In genomic region chr6:35496036-35496850, GRCh38 we compare ENCODE assay signal across 1 cellular context.
A peak's percentile ranks its signal among the peaks of the same experiment; 100 is the strongest.
TF ChIP-seq lines count a peak whose summit lies in the region.

No MANE protein-coding gene starts in this region.

TF ChIP-seq in K562, 482 proteins besides CTCF, POLR2A, EP300 and RAD21 (continues in another document):
- TF ChIP-seq MAX (CRISPR knock-in tag; IDR thresholded peaks at IDR 0.05), result no peak
- TF ChIP-seq ZBTB7A (IDR thresholded peaks at IDR 0.05; ENCODE audit: borderline replicate concordance, control insufficient read depth, low read depth, low read length), result peak; percentile 52; the same call in 1 of the 2 replicates
- TF ChIP-seq HES1 (IDR thresholded peaks at IDR 0.05; ENCODE audit: low read depth), result no peak
- no peak for TF ChIP-seq ZNF696 (CRISPR knock-in tag; conservative IDR thresholded peaks at IDR 0.05)
- no peak for TF ChIP-seq ZNF23 (CRISPR knock-in tag; IDR thresholded peaks at IDR 0.05)
- TF ChIP-seq ZNF121 (CRISPR knock-in tag; conservative IDR thresholded peaks at IDR 0.05), result peak; percentile 99
- no peak for TF ChIP-seq NELFE (IDR thresholded peaks at IDR 0.05; ENCODE audit: insufficient read depth, insufficient read length)
- no peak for TF ChIP-seq ZNF347 (CRISPR knock-in tag; IDR thresholded peaks at IDR 0.05; ENCODE audit: low read depth)
- no peak for TF ChIP-seq ZNF146 (CRISPR knock-in tag; IDR thresholded peaks at IDR 0.05; ENCODE audit: unreplicated experiment)
- peak; percentile 17 for TF ChIP-seq KDM5B (IDR thresholded peaks at IDR 0.05; ENCODE audit: insufficient replicate concordance, low read depth, low read length)
- no peak for TF ChIP-seq MEF2A (IDR thresholded peaks at IDR 0.05; ENCODE audit: control insufficient read depth, low read depth, low read length)
- TF ChIP-seq MTA3 (IDR thresholded peaks at IDR 0.05; ENCODE audit: borderline replicate concordance), result peak; percentile 49
- TF ChIP-seq POLR2G (IDR thresholded peaks at IDR 0.05; ENCODE audit: low read depth, low read length), result peak; percentile 70; the same call in 1 of the 2 replicates
- no peak; the same call in 1 of the 2 replicates for TF ChIP-seq JUN (IDR thresholded peaks at IDR 0.05; ENCODE audit: borderline replicate concordance, low read depth, low read length)
- TF ChIP-seq JUN (CRISPR knock-in tag; IDR thresholded peaks at IDR 0.05; ENCODE audit: borderline replicate concordance), result peak; percentile 54; the same call in 1 of the 2 replicates
- TF ChIP-seq FOXM1 (IDR thresholded peaks at IDR 0.05; ENCODE audit: low read depth), result no peak
- TF ChIP-seq FOXM1 (CRISPR knock-in tag; IDR thresholded peaks at IDR 0.05; ENCODE audit: low read depth), result no peak
- TF ChIP-seq TEAD4 (IDR thresholded peaks at IDR 0.05; ENCODE audit: low read length), result no peak
- no peak for TF ChIP-seq TEAD4 (CRISPR knock-in tag; IDR thresholded peaks at IDR 0.05; ENCODE audit: borderline replicate concordance)
- 0 out of 2 replicates have a peak, but pooled peaks have one; percentile 72 for TF ChIP-seq KAT7 (CRISPR knock-in tag; IDR thresholded peaks at IDR 0.05; ENCODE audit: borderline replicate concordance)
- 0 out of 2 replicates have a peak, but pooled peaks have one; percentile 26 for TF ChIP-seq XRCC5 (IDR thresholded peaks at IDR 0.05; ENCODE audit: low read depth, low read length)
- no peak for TF ChIP-seq KLF10 (CRISPR knock-in tag; IDR thresholded peaks at IDR 0.05)
- no peak for TF ChIP-seq CHCHD3 (CRISPR knock-in tag; IDR thresholded peaks at IDR 0.05)
- TF ChIP-seq NONO (IDR thresholded peaks at IDR 0.05; ENCODE audit: low read depth in 2 of 2, low read length in 1 of 2), result peak in 1 of 2 experiments; percentile 52; a peak in 1 of 4 replicates
- TF ChIP-seq CTBP1 (IDR thresholded peaks at IDR 0.05; ENCODE audit: borderline replicate concordance), result peak; percentile 46; the same call in 1 of the 2 replicates
- 0 out of 2 replicates have a peak, but pooled peaks have one; percentile 19 for TF ChIP-seq FOXP1 (CRISPR knock-in tag; IDR thresholded peaks at IDR 0.05)
- TF ChIP-seq SAP30 (IDR thresholded peaks at IDR 0.05; ENCODE audit: borderline replicate concordance, insufficient read depth, low read depth, low read length, poor library complexity, severe bottlenecking), result peak; percentile 21
- no peak for TF ChIP-seq ZC3H8 (IDR thresholded peaks at IDR 0.05)
- 0 out of 2 replicates have a peak, but pooled peaks have one; percentile 34 for TF ChIP-seq ZNF263 (CRISPR knock-in tag; IDR thresholded peaks at IDR 0.05; ENCODE audit: borderline replicate concordance)
- TF ChIP-seq HNRNPLL (IDR thresholded peaks at IDR 0.05; ENCODE audit: low read depth, low read length, poor library complexity, severe bottlenecking), result peak; percentile 32
- peak; percentile 17 for TF ChIP-seq RBBP5 (IDR thresholded peaks at IDR 0.05; ENCODE audit: borderline replicate concordance, insufficient read depth, low read length, poor library complexity, severe bottlenecking)
- no peak for TF ChIP-seq ZNF41 (CRISPR knock-in tag; conservative IDR thresholded peaks at IDR 0.05)
- peak in 1 of 2 experiments; percentile 70 for TF ChIP-seq E2F6 (IDR thresholded peaks at IDR 0.05; ENCODE audit: borderline replicate concordance in 1 of 2, extremely low read depth in 1 of 2, insufficient read depth in 1 of 2, insufficient read length in 1 of 2, low read depth in 1 of 2, low read length in 1 of 2, poor library complexity in 1 of 2, severe bottlenecking in 1 of 2)
- 0 out of 4 replicates have a peak, but pooled peaks of 1 of the 2 experiments have one; percentile 7 for TF ChIP-seq MNT (conservative IDR thresholded peaks at IDR 0.05)
- TF ChIP-seq NFRKB (IDR thresholded peaks at IDR 0.05; ENCODE audit: low read depth), result no peak
- TF ChIP-seq ZZZ3 (IDR thresholded peaks at IDR 0.05), result no peak
- TF ChIP-seq RBM14 (IDR thresholded peaks at IDR 0.05; ENCODE audit: borderline replicate concordance, insufficient read depth, low read depth, low read length), result 0 out of 2 replicates have a peak, but pooled peaks have one; percentile 26
- peak; percentile 34; the same call in 1 of the 2 replicates for TF ChIP-seq SAFB (IDR thresholded peaks at IDR 0.05; ENCODE audit: borderline replicate concordance, low read depth, low read length)
- TF ChIP-seq ZNF77 (CRISPR knock-in tag; IDR thresholded peaks at IDR 0.05), result no peak
- no peak for TF ChIP-seq SMARCA4 (IDR thresholded peaks at IDR 0.05)
- TF ChIP-seq UBTF (IDR thresholded peaks at IDR 0.05; ENCODE audit: borderline replicate concordance in 1 of 2, low read depth in 2 of 2, low read length in 2 of 2), result peak; percentile 81 to 93; a peak in 3 of 4 replicates
- TF ChIP-seq ZNF511 (CRISPR knock-in tag; IDR thresholded peaks at IDR 0.05), result peak; percentile 24; the same call in 1 of the 2 replicates
- TF ChIP-seq L3MBTL2 (IDR thresholded peaks at IDR 0.05), result peak; percentile 32; the same call in 1 of the 2 replicates
- TF ChIP-seq NRF1 (conservative IDR thresholded peaks at IDR 0.05 in 1 of 2, IDR thresholded peaks at IDR 0.05 in 1 of 2), result peak; percentile 79 to 82
- no peak for TF ChIP-seq EHMT2 (IDR thresholded peaks at IDR 0.05)
- TF ChIP-seq ATF1 (CRISPR knock-in tag; IDR thresholded peaks at IDR 0.05), result no peak
- no peak for TF ChIP-seq ATF1 (tag; IDR thresholded peaks at IDR 0.05)
- peak; percentile 50; the same call in 1 of the 2 replicates for TF ChIP-seq PHF8 (IDR thresholded peaks at IDR 0.05; ENCODE audit: borderline replicate concordance, low read length)
- TF ChIP-seq STAT6 (CRISPR knock-in tag; IDR thresholded peaks at IDR 0.05), result 0 out of 2 replicates have a peak, but pooled peaks have one; percentile 70
- no peak for TF ChIP-seq CREB1 (IDR thresholded peaks at IDR 0.05)
- TF ChIP-seq CREB1 (CRISPR knock-in tag; IDR thresholded peaks at IDR 0.05), result peak; percentile 42; the same call in 1 of the 2 replicates
- peak in 1 of 2 experiments; percentile 70; a peak in 2 of 4 replicates for TF ChIP-seq MAZ (CRISPR knock-in tag; conservative IDR thresholded peaks at IDR 0.05 in 1 of 2, IDR thresholded peaks at IDR 0.05 in 1 of 2)
- no peak for TF ChIP-seq ETS1 (conservative IDR thresholded peaks at IDR 0.05; ENCODE audit: control insufficient read depth, low read depth, low read length)
- peak; percentile 73 for TF ChIP-seq PRDM10 (IDR thresholded peaks at IDR 0.05; ENCODE audit: partially characterized antibody)
- TF ChIP-seq MYC (IDR thresholded peaks at IDR 0.05; ENCODE audit: low read depth, low read length), result no peak
- no peak for TF ChIP-seq MYC (CRISPR knock-in tag; IDR thresholded peaks at IDR 0.05; ENCODE audit: borderline replicate concordance, low read depth)
- peak; percentile 47; the same call in 1 of the 2 replicates for TF ChIP-seq RB1 (IDR thresholded peaks at IDR 0.05; ENCODE audit: low read depth)
